24 cellular contexts compared by ENCODE assay signal in genomic region chr7:33183504-33183903, GRCh38. TPM values are rescaled to one million over a fixed set of nuclear protein-coding genes. Genes with fewer than 3 reads are reported as not detected.
DNase-seq lines count a peak whose midpoint lies in the region; ATAC-seq and TF ChIP-seq lines count a peak whose summit lies in the region.
"Had no signal": no experiment of that assay in that cellular context is flagged by ENCODE, and none has a peak within 500 bp of the region (broad histone marks: within the 10 kb centered on the region; RNA-seq: fewer than 3 reads in every experiment).

No MANE protein-coding gene starts in this region.

- no peaks in the 10 kb centered on the region for H3K9me3 Mint-ChIP-seq in nephron

- H3K27me3 ChIP-seq in smooth muscle cell (ENCODE audit: low read depth): no peaks in the 10 kb centered on the region
- H3K27me3 ChIP-seq: SJSA1 had no signal

- WGBS in smooth muscle cell (ENCODE audit: low lambda C conversion rate): 25% methylated on average over 2 of the region's 2 CpGs

- H3F3A ChIP-seq in smooth muscle cell (ENCODE audit: low read depth): no peaks in the 10 kb centered on the region

- no peak overlapping the region for H3K4me3 Mint-ChIP-seq in nephron
- H3K4me3 Mint-ChIP-seq: B cell; CD14-positive monocyte; CD8-positive, alpha-beta memory T cell; HFFc6 had no signal

- H3K9me3 ChIP-seq in HEK293 (ENCODE audit: control insufficient read depth, insufficient read depth, low read depth, low read length): no peaks in the 10 kb centered on the region
- H3K9me3 ChIP-seq in smooth muscle cell (replicated peaks; ENCODE audit: low read depth): no peaks in the 10 kb centered on the region
- H3K9me3 ChIP-seq: SJSA1 had no signal

- H2AFZ ChIP-seq in smooth muscle cell (ENCODE audit: low read depth): no peak overlapping the region
- H2AFZ ChIP-seq: GM23248 had no signal

- H3K4me2 ChIP-seq in smooth muscle cell: no peak overlapping the region

- DNase-seq in EH (ENCODE audit: low read depth) (peak; percentile 15), fibroblast of gingiva (ENCODE audit: low read depth) (peak; percentile 8), SW480 (ENCODE audit: low spot score) (no peak), smooth muscle cell (lab: John Stamatoyannopoulos, UW; ENCODE audit: unreplicated experiment) (no peak)
- DNase-seq: CD8-positive, alpha-beta memory T cell; DMS 273 treated with DMSO at 0.1 percent for 48 hours; DMS79; GM23248; H7; HFFc6; KBM-7; NCI-H1105 treated with DMSO at 0.1 percent for 48 hours; NCI-H2029 treated with DMSO at 0.1 percent for 48 hours; NCI-H2227 treated with DMSO at 0.1 percent for 48 hours; NCI-H526 treated with DMSO at 0.1 percent for 48 hours; Right ventricle myocardium superior; RPMI8226 had no signal

- POLR2A ChIA-PET in HEK293 (lab: Yijun Ruan, JAX): no interaction called here

- CTCF ChIA-PET in HEK293 (lab: Yijun Ruan, JAX): interaction anchor here (0.6 to 1.5 kb wide), 5 partner anchors 8 to 63 kb away, joined by 3 to 5 read pairs (median 3); no protein-coding TSS in a partner anchor

- H3K27ac Mint-ChIP-seq in nephron: peak overlapping the region in 2 of 3 experiments; percentile 22 to 31
- H3K27ac Mint-ChIP-seq: B cell, CD14-positive monocyte, HFFc6 had no signal

- no peaks in the 10 kb centered on the region for H3K27me3 Mint-ChIP-seq in nephron (ENCODE audit: low read depth)
- H3K27me3 Mint-ChIP-seq: B cell; CD8-positive, alpha-beta memory T cell had no signal

- peaks cover 4% of the 10 kb centered on the region for H4K20me1 ChIP-seq in smooth muscle cell (ENCODE audit: low read depth)

- H3K36me3 ChIP-seq in HEK293 (ENCODE audit: control insufficient read depth in 2 of 2, insufficient read depth in 1 of 2, low read length in 2 of 2): no peaks in the 10 kb centered on the region
- no peaks in the 10 kb centered on the region for H3K36me3 ChIP-seq in smooth muscle cell (ENCODE audit: low read depth)
- H3K36me3 ChIP-seq: SJSA1 had no signal

- no peak for TF ChIP-seq CTCF in HEK293 (tag by site-specific recombination; IDR thresholded peaks at IDR 0.05)
- TF ChIP-seq CTCF in nephron (IDR thresholded peaks at IDR 0.05; ENCODE audit: unreplicated experiment in 3 of 3): no peak
- no peak for TF ChIP-seq CTCF in smooth muscle cell (IDR thresholded peaks at IDR 0.05; ENCODE audit: borderline replicate concordance, insufficient read depth, poor library complexity, severe bottlenecking)

- H3K27ac ChIP-seq in HEK293 (ENCODE audit: extremely low read depth, low read depth, low read length): no peak overlapping the region
- no peak overlapping the region for H3K27ac ChIP-seq in smooth muscle cell (ENCODE audit: low read depth)
- H3K27ac ChIP-seq: GM23248, SJSA1 had no signal

- ATAC-seq in HG03097 (IDR thresholded peaks at IDR 0.05; ENCODE audit: low FRiP score, unreplicated experiment): no peak
- no peak for ATAC-seq in GM21367 (IDR thresholded peaks at IDR 0.05; ENCODE audit: unreplicated experiment)

- no peak overlapping the region for H3K4me3 ChIP-seq in HEK293 (ENCODE audit: low read depth, low read length)
- H3K4me3 ChIP-seq in smooth muscle cell: no peak overlapping the region
- H3K4me3 ChIP-seq: GM23248, SJSA1 had no signal

- peaks cover 11% of the 10 kb centered on the region for H3K4me1 Mint-ChIP-seq in nephron
- H3K4me1 Mint-ChIP-seq: B cell, CD14-positive monocyte had no signal

- no peak overlapping the region for H3K9ac ChIP-seq in smooth muscle cell (ENCODE audit: low read depth)
- H3K9ac ChIP-seq: GM23248 had no signal

- H3K4me1 ChIP-seq in HEK293 (ENCODE audit: control insufficient read depth, insufficient read depth, low read length) (no peaks in the 10 kb centered on the region), smooth muscle cell (ENCODE audit: low read depth) (peaks cover 11% of the 10 kb centered on the region)
- H3K4me1 ChIP-seq: SJSA1 had no signal

- H3K79me2 ChIP-seq in smooth muscle cell (ENCODE audit: low read depth): no peaks in the 10 kb centered on the region

- H3K36me3 Mint-ChIP-seq in nephron (ENCODE audit: low read depth): peaks cover 24% of the 10 kb centered on the region

TF ChIP-seq in HEK293, 187 proteins besides CTCF, POLR2A, EP300 and RAD21:
- TF ChIP-seq PRDM6 (tag by site-specific recombination; IDR thresholded peaks at IDR 0.05) (0 out of 2 replicates have a peak, but pooled peaks have one; percentile 52), ZNF660 (tag by site-specific recombination; IDR thresholded peaks at IDR 0.05) (no peak)

RNA-seq across cellular contexts. Expression of gene BBS9, which starts 54.1 kb away (rescaled TPM):
- 19.6 and 25.5 TPM in 2 replicates for total RNA-seq in smooth muscle cell
- polyA plus RNA-seq in smooth muscle cell: 12.8 and 13.4 TPM in 2 replicates

Comparison
In these comparisons a context has a peak if more than half of its experiments do, and no peak if none do; other contexts are left out.
1. DNase-seq: peak in EH (single experiment) and fibroblast of gingiva (single experiment); none in SW480 (single experiment) and smooth muscle cell (single experiment).